Comparison of ENCODE assay signal across 15 cellular contexts in the genomic region with DNA sequence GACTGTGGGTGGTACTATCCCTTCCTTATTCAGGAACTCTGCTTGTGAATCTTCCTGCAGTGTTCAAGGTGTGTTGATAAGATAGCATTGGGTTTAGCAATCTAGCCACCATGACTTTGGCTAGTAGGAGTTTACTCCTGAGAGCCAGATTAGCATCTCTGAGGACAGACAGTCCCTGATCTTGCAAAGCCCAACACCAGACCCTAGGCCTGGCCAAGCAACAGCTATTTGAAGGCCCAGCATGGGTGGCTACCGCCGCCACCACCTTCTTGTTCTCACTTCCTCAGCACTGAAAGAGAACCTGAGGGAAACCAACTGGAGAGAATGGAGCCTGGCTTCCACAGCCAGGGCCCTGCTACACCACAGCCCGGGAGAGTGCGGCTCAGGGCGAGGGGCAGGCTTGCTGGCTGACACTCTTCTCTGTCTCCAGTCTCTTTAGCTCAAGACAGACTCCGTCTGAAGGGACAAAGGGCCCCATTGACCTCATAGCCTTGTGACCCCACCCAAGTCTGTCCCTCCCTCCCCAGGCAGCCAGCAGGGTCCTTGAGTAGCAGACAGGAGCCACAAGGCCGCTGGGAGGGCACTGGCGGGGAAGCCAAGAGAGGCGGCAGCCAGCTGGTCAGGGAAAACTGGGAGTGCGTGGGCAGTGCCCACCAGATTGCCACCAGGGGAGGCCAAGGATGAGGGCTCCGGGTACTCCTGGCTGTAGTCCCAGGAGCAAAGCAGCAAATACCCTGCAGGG. TPM values are rescaled to one million over a fixed set of nuclear protein-coding genes. Genes with fewer than 3 reads are reported as not detected.
DNase-seq lines count a peak whose midpoint lies in the region; ATAC-seq and TF ChIP-seq lines count a peak whose summit lies in the region.
"Had no signal": no experiment of that assay in that cellular context is flagged by ENCODE, and none has a peak within 500 bp of the region (broad histone marks: within the 10 kb centered on the region; RNA-seq: fewer than 3 reads in every experiment).

No MANE protein-coding gene starts in this region.

- H3K27ac Mint-ChIP-seq in activated naive CD8-positive, alpha-beta T cell, result peak overlapping the region; percentile 10
- no peak overlapping the region for H3K27ac Mint-ChIP-seq in activated naive CD8-positive, alpha-beta T cell treated with anti-CD3 and anti-CD28 coated beads for 36 hours
- no peak overlapping the region for H3K27ac Mint-ChIP-seq in endodermal cell
- no peak overlapping the region for H3K27ac Mint-ChIP-seq in activated CD4-positive, alpha-beta T cell treated with anti-CD3 and anti-CD28 coated beads for 36 hours
- H3K27ac Mint-ChIP-seq: activated B cell treated with CpG ODN at 0.5 μM for 24 hours; activated naive CD4-positive, alpha-beta T cell treated with anti-CD3 and anti-CD28 coated beads, Interleukin-2, amount 50 U/mL, for 24 hours had no signal

- DNase-seq in activated naive CD8-positive, alpha-beta T cell treated with anti-CD3 and anti-CD28 coated beads for 36 hours, result no peak
- peak; percentile 56 for DNase-seq in OCI-LY7 (ENCODE audit: low spot score)
- DNase-seq in endodermal cell, result peak; percentile 78
- no peak for DNase-seq in activated CD8-positive, alpha-beta memory T cell treated with anti-CD3 and anti-CD28 coated beads for 24 hours
- no peak for DNase-seq in activated CD4-positive, alpha-beta T cell treated with anti-CD3 and anti-CD28 coated beads for 36 hours
- no peak for DNase-seq in colonic mucosa
- DNase-seq: activated B cell treated with CpG ODN at 0.5 μM for 24 hours; activated CD8-positive, alpha-beta memory T cell treated with anti-CD3 and anti-CD28 coated beads, Interleukin-2, amount 50 U/mL, for 4 hours; mesenchymal stem cell; NCI-H146; NCI-H774 had no signal

- H3K27ac ChIP-seq in OCI-LY7 (ENCODE audit: low read depth, low read length, poor library complexity, severe bottlenecking) (peak overlapping the region; percentile 91), endodermal cell (ENCODE audit: low read depth, low read length) (peak overlapping the region; percentile 42), colonic mucosa (no peak overlapping the region)
- H3K27ac ChIP-seq: gastroesophageal sphincter had no signal

- H3K9me2 ChIP-seq in OCI-LY7 (ENCODE audit: insufficient read depth, low read length), result no peaks in the 10 kb centered on the region

- no peak for ATAC-seq in GM21528 (IDR thresholded peaks at IDR 0.05; ENCODE audit: low FRiP score, unreplicated experiment)
- ATAC-seq in activated CD4-positive, alpha-beta T cell treated with anti-CD3 and anti-CD28 coated beads for 36 hours, result no peak
- ATAC-seq: gastroesophageal sphincter had no signal

- H3K36me3 Mint-ChIP-seq in activated naive CD8-positive, alpha-beta T cell, result no peaks in the 10 kb centered on the region
- no peaks in the 10 kb centered on the region for H3K36me3 Mint-ChIP-seq in activated naive CD8-positive, alpha-beta T cell treated with anti-CD3 and anti-CD28 coated beads for 36 hours
- H3K36me3 Mint-ChIP-seq in endodermal cell (ENCODE audit: low read depth), result no peaks in the 10 kb centered on the region
- H3K36me3 Mint-ChIP-seq in activated CD4-positive, alpha-beta T cell treated with anti-CD3 and anti-CD28 coated beads for 36 hours (ENCODE audit: low read depth), result no peaks in the 10 kb centered on the region
- H3K36me3 Mint-ChIP-seq: activated naive CD4-positive, alpha-beta T cell treated with anti-CD3 and anti-CD28 coated beads, Interleukin-2, amount 50 U/mL, for 24 hours had no signal

- H3K36me3 ChIP-seq in OCI-LY7 (ENCODE audit: insufficient read depth, low read length) (no peaks in the 10 kb centered on the region), endodermal cell (ENCODE audit: control insufficient read depth, insufficient read depth, low read length) (no peaks in the 10 kb centered on the region), colonic mucosa (no peaks in the 10 kb centered on the region)
- H3K36me3 ChIP-seq: gastroesophageal sphincter had no signal

- H3K79me2 ChIP-seq in OCI-LY7 (ENCODE audit: insufficient read depth, low read depth, low read length), result no peaks in the 10 kb centered on the region

- H3K4me3 ChIP-seq in OCI-LY7 (ENCODE audit: low read depth, low read length, poor library complexity, severe bottlenecking) (no peak overlapping the region), endodermal cell (ENCODE audit: low read length) (no peak overlapping the region), colonic mucosa (no peak overlapping the region)
- H3K4me3 ChIP-seq: gastroesophageal sphincter had no signal

- no peak overlapping the region for H3K4me3 Mint-ChIP-seq in activated naive CD8-positive, alpha-beta T cell
- H3K4me3 Mint-ChIP-seq in activated naive CD8-positive, alpha-beta T cell treated with anti-CD3 and anti-CD28 coated beads for 36 hours, result no peak overlapping the region
- H3K4me3 Mint-ChIP-seq in endodermal cell, result no peak overlapping the region
- H3K4me3 Mint-ChIP-seq in activated CD4-positive, alpha-beta T cell treated with anti-CD3 and anti-CD28 coated beads for 36 hours, result no peak overlapping the region
- H3K4me3 Mint-ChIP-seq: activated B cell treated with CpG ODN at 0.5 μM for 24 hours; activated naive CD4-positive, alpha-beta T cell treated with anti-CD3 and anti-CD28 coated beads, Interleukin-2, amount 50 U/mL, for 24 hours had no signal

- H3K9me3 ChIP-seq in OCI-LY7 (ENCODE audit: low read length), result no peaks in the 10 kb centered on the region
- H3K9me3 ChIP-seq in endodermal cell (ENCODE audit: control insufficient read depth, low read length), result no peaks in the 10 kb centered on the region
- no peaks in the 10 kb centered on the region for H3K9me3 ChIP-seq in colonic mucosa
- H3K9me3 ChIP-seq: gastroesophageal sphincter had no signal

- peaks cover 15% of the 10 kb centered on the region for H3K27me3 Mint-ChIP-seq in activated naive CD8-positive, alpha-beta T cell
- peaks cover 58% of the 10 kb centered on the region for H3K27me3 Mint-ChIP-seq in activated naive CD8-positive, alpha-beta T cell treated with anti-CD3 and anti-CD28 coated beads for 36 hours
- peaks cover 57% of the 10 kb centered on the region for H3K27me3 Mint-ChIP-seq in endodermal cell (ENCODE audit: insufficient read depth)
- H3K27me3 Mint-ChIP-seq in activated CD4-positive, alpha-beta T cell treated with anti-CD3 and anti-CD28 coated beads for 36 hours, result peaks cover 36% of the 10 kb centered on the region

- H3K27me3 ChIP-seq in endodermal cell (ENCODE audit: control insufficient read depth, insufficient read depth, low read length, poor library complexity, severe bottlenecking), result peaks cover 45% of the 10 kb centered on the region
- H3K27me3 ChIP-seq in colonic mucosa, result peaks cover 29% of the 10 kb centered on the region

- H3K9ac ChIP-seq in endodermal cell (ENCODE audit: extremely low read depth, low read length, poor library complexity, severe bottlenecking) (no peak overlapping the region), colonic mucosa (ENCODE audit: low read depth in 2 of 2, low read length in 2 of 2) (no peak overlapping the region)

- H3K4me2 ChIP-seq in OCI-LY7 (ENCODE audit: low read length), result peak overlapping the region; percentile 93

- no peaks in the 10 kb centered on the region for H3K9me3 Mint-ChIP-seq in activated naive CD8-positive, alpha-beta T cell (ENCODE audit: low read depth)
- H3K9me3 Mint-ChIP-seq in activated naive CD8-positive, alpha-beta T cell treated with anti-CD3 and anti-CD28 coated beads for 36 hours, result no peaks in the 10 kb centered on the region
- H3K9me3 Mint-ChIP-seq in endodermal cell, result no peaks in the 10 kb centered on the region
- no peaks in the 10 kb centered on the region for H3K9me3 Mint-ChIP-seq in activated CD4-positive, alpha-beta T cell treated with anti-CD3 and anti-CD28 coated beads for 36 hours (ENCODE audit: low read depth)
- H3K9me3 Mint-ChIP-seq: activated B cell treated with CpG ODN at 0.5 μM for 24 hours; activated naive CD4-positive, alpha-beta T cell treated with anti-CD3 and anti-CD28 coated beads, Interleukin-2, amount 50 U/mL, for 24 hours had no signal

- no TSS peak for BruUV-seq in OCI-LY7 (replicated peaks; lab: Mats Ljungman, UMichigan)

- H3K4me1 ChIP-seq in OCI-LY7 (ENCODE audit: insufficient read depth, low read length, poor library complexity, severe bottlenecking) (peaks cover 81% of the 10 kb centered on the region), endodermal cell (ENCODE audit: control insufficient read depth, insufficient read depth, low read length) (peaks cover 19% of the 10 kb centered on the region), colonic mucosa (peaks cover 9% of the 10 kb centered on the region)

- CTCF ChIA-PET in OCI-LY7 (lab: Charles Lee; ENCODE audit: unreplicated experiment), result no interaction called here
- CTCF ChIA-PET in activated CD4-positive, alpha-beta T cell treated with anti-CD3 and anti-CD28 coated beads for 36 hours (lab: Charles Lee), result interaction anchor here (0.5 kb wide), 2 partner anchors 54 to 65 kb away, joined by 3 read pairs; no protein-coding TSS in a partner anchor

- POLR2A ChIA-PET in OCI-LY7 (lab: Charles Lee), result no interaction called here
- POLR2A ChIA-PET in activated CD4-positive, alpha-beta T cell treated with anti-CD3 and anti-CD28 coated beads for 36 hours (lab: Charles Lee), result no interaction called here

- H3K4me1 Mint-ChIP-seq in activated naive CD8-positive, alpha-beta T cell (ENCODE audit: low read depth), result peaks cover 10% of the 10 kb centered on the region
- peaks cover 9% of the 10 kb centered on the region for H3K4me1 Mint-ChIP-seq in activated naive CD8-positive, alpha-beta T cell treated with anti-CD3 and anti-CD28 coated beads for 36 hours
- H3K4me1 Mint-ChIP-seq in endodermal cell, result peaks cover 18% of the 10 kb centered on the region
- H3K4me1 Mint-ChIP-seq in activated CD4-positive, alpha-beta T cell treated with anti-CD3 and anti-CD28 coated beads for 36 hours, result peaks cover 13% of the 10 kb centered on the region

- H2AFZ ChIP-seq in OCI-LY7 (ENCODE audit: low read length), result peak overlapping the region; percentile 81

- no peak for TF ChIP-seq CTCF in OCI-LY7 (conservative IDR thresholded peaks at IDR 0.05; ENCODE audit: low read length)
- no peak for TF ChIP-seq CTCF in endodermal cell (conservative IDR thresholded peaks at IDR 0.05)
- TF ChIP-seq CTCF in colonic mucosa (IDR thresholded peaks at IDR 0.05), result no peak

- 80 to 81% methylated on average over 3 to 11 of the region's 11 CpGs for WGBS in endodermal cell (ENCODE audit: insufficient coverage in 1 of 2, insufficient read length in 1 of 2), 2 experiments

- no peaks in the 10 kb centered on the region for H4K20me1 ChIP-seq in OCI-LY7 (ENCODE audit: insufficient read depth, low read length)

- intact Hi-C loops in OCI-LY7 (cut with micrococcal nuclease; ENCODE audit: unreplicated experiment), result no loop called here
- intact Hi-C loops in activated CD4-positive, alpha-beta T cell treated with anti-CD3 and anti-CD28 coated beads for 36 hours (cut with DNase I, micrococcal nuclease), result no loop called here
- intact Hi-C loops in colonic mucosa (cut with DNase I), result no loop called here

RNA-seq across cellular contexts. Expression of gene ARHGAP23, which starts 10.9 kb away (rescaled TPM):
- total RNA-seq in activated naive CD8-positive, alpha-beta T cell treated with anti-CD3 and anti-CD28 coated beads for 36 hours, result under 1 TPM; 0.08 to 0.66 TPM
- 18.6 and 25.4 TPM in 2 replicates for total RNA-seq in OCI-LY7 (2014; rRNA removed; shearing (Covaris generic))
- total RNA-seq in OCI-LY7 (2022) (14.6 and 16.3 TPM in 2 replicates), endodermal cell (10 to 100 TPM in 1 of 2 donors, 1 to 10 TPM in 1; 9.4 to 18.0 TPM), colonic mucosa (10 to 100 TPM in 1 of 2 donors, 1 to 10 TPM in 1; 4.0 to 14.1 TPM)
- 22.0 TPM for polyA plus RNA-seq in endodermal cell (2013, experiment 1 of 2)
- 12.8 TPM for polyA plus RNA-seq in endodermal cell (2013, experiment 2 of 2)
- under 1 TPM; 0.55 to 0.86 TPM for total RNA-seq in activated CD4-positive, alpha-beta T cell treated with anti-CD3 and anti-CD28 coated beads for 36 hours

Comparison
In these comparisons a context has a peak if more than half of its experiments do, and no peak if none do; other contexts are left out.
1. DNase-seq: peak in OCI-LY7 (single experiment) and endodermal cell (single experiment); none in activated naive CD8-positive, alpha-beta T cell treated with anti-CD3 and anti-CD28 coated beads for 36 hours (single experiment), activated CD8-positive, alpha-beta memory T cell treated with anti-CD3 and anti-CD28 coated beads for 24 hours (single experiment), activated CD4-positive, alpha-beta T cell treated with anti-CD3 and anti-CD28 coated beads for 36 hours (single experiment) and colonic mucosa (single experiment).